21 cellular contexts compared by ENCODE assay signal in genomic region chr16:82302007-82302733, GRCh38.
"Had no signal": no experiment of that assay in that cellular context is flagged by ENCODE, and none has a peak within 500 bp of the region (broad histone marks: within the 10 kb centered on the region; RNA-seq: fewer than 3 reads in every experiment).

No MANE protein-coding gene starts in this region.

- DNase-seq: activated CD4-positive, alpha-beta memory T cell treated with anti-CD3 and anti-CD28 coated beads, Interleukin-2, amount 10 ng/mL, durations not matched to agents 7 days and 5 days; activated CD4-positive, alpha-beta T cell treated with anti-CD3 and anti-CD28 coated beads for 1 hour; activated gamma-delta T cell treated with Interleukin-2 at 50 U/mL for 16 hours; activated naive CD8-positive, alpha-beta T cell treated with anti-CD3 and anti-CD28 coated beads, Interleukin-2, amount 10 ng/mL, durations not matched to agents 7 days and 5 days; activated T-cell treated with anti-CD3 and anti-CD28 coated beads, Interleukin-2, amount 50 U/mL, for 72 hours; colonic mucosa; effector CD4-positive, alpha-beta T cell; foreskin keratinocyte; kidney; lower lobe of right lung; natural killer cell; occipital lobe; spleen; stimulated activated CD4-positive, alpha-beta T cell treated with anti-CD3 and anti-CD28 coated beads, Interleukin-2, amount 100 ng/mL, for 24 hours; stimulated activated naive CD4-positive, alpha-beta T cell treated with Interleukin-2 at 50 U/mL for 16 hours; testis; uterus had no signal

- H3K4me3 ChIP-seq: colonic mucosa, lower lobe of right lung, prostate gland, spleen, testis, uterus had no signal

- H3K36me3 ChIP-seq: ascending aorta, colonic mucosa, lower lobe of right lung, prostate gland, spleen, uterus had no signal

- ATAC-seq: activated T-cell treated with anti-CD3 and anti-CD28 coated beads, Interleukin-2, amount 50 U/mL, for 72 hours; foreskin keratinocyte; natural killer cell; sciatic nerve had no signal

- H3K27me3 ChIP-seq: ascending aorta, colonic mucosa, testis, uterus had no signal

- H3K27ac ChIP-seq: ascending aorta, colonic mucosa, foreskin keratinocyte, lower lobe of right lung, prostate gland, spleen, testis, uterus had no signal

- H3K4me1 ChIP-seq: colonic mucosa, foreskin keratinocyte, lower lobe of right lung, prostate gland, spleen, uterus had no signal

- FAIRE-seq: endothelial cell of umbilical vein, kidney had no signal

- H3K9me3 ChIP-seq: ascending aorta, colonic mucosa, lower lobe of right lung, prostate gland, testis, uterus had no signal
